28 cellular contexts compared by ENCODE assay signal in the genomic region with DNA sequence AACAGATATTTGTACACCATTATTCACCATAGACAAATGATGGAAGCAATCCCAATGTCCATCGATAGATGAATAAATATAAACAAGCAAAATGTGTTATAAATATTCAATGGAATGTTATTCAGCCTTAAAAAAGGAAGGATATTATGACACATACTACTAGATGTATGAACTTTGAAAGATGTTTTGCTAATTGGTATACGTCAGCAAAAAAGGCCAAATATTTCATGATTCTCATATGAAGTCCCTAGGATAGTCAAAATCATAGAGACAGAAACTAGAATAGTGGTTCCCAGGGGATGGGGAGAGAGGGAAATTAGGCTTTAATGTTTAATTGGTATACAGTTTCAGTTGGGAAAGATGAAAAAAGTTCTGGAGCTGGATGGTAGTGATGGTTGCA.
"Had no signal": no experiment of that assay in that cellular context is flagged by ENCODE, and none has a peak within 500 bp of the region (broad histone marks: within the 10 kb centered on the region; RNA-seq: fewer than 3 reads in every experiment).

No MANE protein-coding gene starts in this region.

- ATAC-seq: effector memory CD8-positive, alpha-beta T cell; esophagus mucosa; foreskin keratinocyte; gastrocnemius medialis; gastroesophageal sphincter; heart left ventricle; heart right ventricle had no signal

- H3K4me1 ChIP-seq: colonic mucosa, esophagus muscularis mucosa, esophagus squamous epithelium, gastrocnemius medialis, gastroesophageal sphincter, heart left ventricle, heart right ventricle had no signal

- H3K27ac ChIP-seq: colonic mucosa, coronary artery, dorsolateral prefrontal cortex, epithelial cell of prostate, esophagus muscularis mucosa, esophagus squamous epithelium, foreskin keratinocyte, gastrocnemius medialis, gastroesophageal sphincter, heart left ventricle, heart right ventricle, hepatocyte had no signal

- FAIRE-seq: endometrium, endothelial cell of umbilical vein, frontal cortex had no signal

- H3K79me2 ChIP-seq: hepatocyte had no signal

- H3K36me3 ChIP-seq: colonic mucosa, esophagus muscularis mucosa, esophagus squamous epithelium, gastrocnemius medialis, gastroesophageal sphincter, heart left ventricle, heart right ventricle had no signal

- H2AFZ ChIP-seq: hepatocyte had no signal

- H3K4me2 ChIP-seq: hepatocyte had no signal

- H3K27me3 ChIP-seq: colonic mucosa, dorsolateral prefrontal cortex, esophagus muscularis mucosa, esophagus squamous epithelium, foreskin keratinocyte, gastrocnemius medialis, gastroesophageal sphincter, heart left ventricle, heart right ventricle, hepatocyte had no signal

- H3K9me3 ChIP-seq: colonic mucosa, gastrocnemius medialis, gastroesophageal sphincter had no signal

- DNase-seq: colonic mucosa; cortex of kidney; dermis blood vessel endothelial cell; dorsolateral prefrontal cortex; effector CD4-positive, alpha-beta T cell; effector CD8-positive, alpha-beta T cell; effector memory CD4-positive, alpha-beta T cell; effector memory CD8-positive, alpha-beta T cell; endodermal cell; erythroblast; esophagus squamous epithelium; foreskin fibroblast; foreskin keratinocyte; foreskin melanocyte; gastrocnemius medialis; glutamatergic neuron; head of caudate nucleus; heart left ventricle; heart right ventricle had no signal

- H3K4me3 ChIP-seq: colonic mucosa, coronary artery, dorsolateral prefrontal cortex, esophagus muscularis mucosa, esophagus squamous epithelium, gastrocnemius medialis, gastroesophageal sphincter, heart left ventricle, heart right ventricle, hepatocyte had no signal
